ENCODE assay signal across 9 cellular contexts in the genomic region with DNA sequence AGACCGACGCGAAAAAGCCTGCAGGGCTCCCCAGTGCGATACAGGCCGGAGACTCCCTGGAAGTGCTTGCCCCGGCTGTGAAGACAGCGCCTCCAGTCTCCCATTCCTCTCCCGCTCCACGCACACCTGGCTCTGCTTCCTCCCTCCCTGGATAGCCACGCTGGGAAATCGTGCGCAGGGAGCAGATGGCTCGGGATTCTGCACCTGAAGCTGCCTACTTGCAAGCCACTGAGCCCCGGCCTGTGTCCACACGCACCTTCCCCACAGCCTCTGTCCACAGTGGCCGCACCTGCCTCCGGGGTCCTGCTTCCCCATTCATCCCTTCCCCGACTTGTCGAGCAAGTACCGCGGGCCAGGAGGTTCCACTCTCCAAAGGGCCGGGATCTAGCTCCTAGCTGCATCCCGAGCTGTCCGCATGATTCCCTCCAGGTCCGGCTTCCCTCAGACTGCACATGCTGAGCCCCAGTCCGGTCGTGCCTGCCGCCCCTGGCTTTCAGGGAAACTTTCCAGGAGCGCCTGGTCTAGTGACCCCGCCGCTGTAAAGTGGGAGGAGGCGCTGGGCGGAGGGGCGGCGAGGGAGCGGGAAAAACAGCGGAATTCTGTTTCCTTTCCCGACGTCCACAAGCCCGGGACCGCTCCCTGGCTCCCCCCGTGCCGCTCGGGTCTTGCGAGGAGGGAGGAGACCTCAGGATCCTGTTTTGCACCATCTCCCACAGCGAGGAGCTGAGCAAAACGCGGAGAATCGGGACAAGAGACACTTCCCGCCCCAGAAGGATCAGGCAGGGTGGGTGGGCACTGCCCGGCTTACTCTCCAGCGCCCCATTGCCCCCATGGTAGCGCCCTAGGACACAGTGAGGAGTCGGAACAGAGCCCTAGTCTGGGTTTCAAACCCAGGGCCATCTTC. TPM values are rescaled to one million over a fixed set of nuclear protein-coding genes. Genes with fewer than 3 reads are reported as not detected.
A peak's percentile ranks its signal among the peaks of the same experiment; 100 is the strongest.
DNase-seq lines count a peak whose midpoint lies in the region; ATAC-seq and TF ChIP-seq lines count a peak whose summit lies in the region.
"Had no signal": no experiment of that assay in that cellular context is flagged by ENCODE, and none has a peak within 500 bp of the region (broad histone marks: within the 10 kb centered on the region; RNA-seq: fewer than 3 reads in every experiment).

No MANE protein-coding gene starts in this region.

- no peak for TF ChIP-seq POLR2A in spleen (IDR thresholded peaks at IDR 0.05)

- peaks cover 74 to 76% of the 10 kb centered on the region in 2 donors for H3K27me3 Mint-ChIP-seq in effector memory CD8-positive, alpha-beta T cell

- H3K4me1 Mint-ChIP-seq in effector memory CD8-positive, alpha-beta T cell (ENCODE audit: low read depth in 2 of 2) = peaks cover 15% of the 10 kb centered on the region in 2 donors

- H3K36me3 Mint-ChIP-seq in effector memory CD8-positive, alpha-beta T cell (ENCODE audit: insufficient read depth) = peaks cover 2% of the 10 kb centered on the region

- no peak for ATAC-seq in GM18907 (IDR thresholded peaks at IDR 0.05; ENCODE audit: unreplicated experiment)
- ATAC-seq in effector memory CD8-positive, alpha-beta T cell (replicated peaks) = no peak

- peak overlapping the region; percentile 95 for H3K4me3 ChIP-seq in HUES64 (ENCODE audit: low read length)
- H3K4me3 ChIP-seq in kidney epithelial cell (ENCODE audit: low read depth, low read length) = peak overlapping the region; percentile 87
- H3K4me3 ChIP-seq in spleen = peak overlapping the region; percentile 52 to 84 (median 60)

- H3K9me3 Mint-ChIP-seq in effector memory CD8-positive, alpha-beta T cell = peaks cover 0 to 3% of the 10 kb centered on the region in 2 donors

- H3K9me3 ChIP-seq in HUES64 (ENCODE audit: insufficient read depth, low read depth, low read length) (no peaks in the 10 kb centered on the region), spleen (no peaks in the 10 kb centered on the region)

- H3K27me3 ChIP-seq in HUES64 (ENCODE audit: insufficient read depth, low read length) (no peaks in the 10 kb centered on the region), kidney epithelial cell (ENCODE audit: control insufficient read depth, insufficient read depth, low read length) (peaks cover 10% of the 10 kb centered on the region), spleen (replicated peaks in 1 of 7) (peaks cover 4 to 86% (median 40%) of the 10 kb centered on the region in 7 donors)

- in situ Hi-C loops in T47D (cut with HindIII; ENCODE audit: low pct_unique_long_range_greater_than_20kb, low sequenced_read_pairs) = no loop called here

- peak overlapping the region; percentile 91 for H3K9ac ChIP-seq in HUES64 (ENCODE audit: low read depth, low read length)

- H3K4me1 ChIP-seq in HUES64 (ENCODE audit: insufficient read depth, low read length) (peaks cover 47% of the 10 kb centered on the region), spleen (peaks cover 16 to 60% (median 46%) of the 10 kb centered on the region in 6 donors)

- intact Hi-C loops in spleen (cut with DNase I; ENCODE audit: low total_unique reads) = no loop called here

- DNase-seq in T47D (ENCODE audit: low read depth in 1 of 2, low spot score in 1 of 2) = peak; percentile 50 to 71
- DNase-seq in kidney epithelial cell (ENCODE audit: low read depth) = no peak
- DNase-seq in spleen = peak; percentile 82
- DNase-seq in effector memory CD8-positive, alpha-beta T cell = no peak
- no peak for DNase-seq in NOMO-1 treated with DMSO at 0.1 percent for 48 hours (lab: John Stamatoyannopoulos, UW; ENCODE audit: unreplicated experiment)

- peaks cover 41% of the 10 kb centered on the region for H3K36me3 ChIP-seq in HUES64 (ENCODE audit: insufficient read depth, low read length)
- H3K36me3 ChIP-seq in kidney epithelial cell (ENCODE audit: control insufficient read depth, insufficient read depth, low read length) = no peaks in the 10 kb centered on the region
- no peaks in the 10 kb centered on the region for H3K36me3 ChIP-seq in spleen

- H3K4me3 Mint-ChIP-seq in effector memory CD8-positive, alpha-beta T cell = no peak overlapping the region

- H3K27ac ChIP-seq in 22Rv1 (peak overlapping the region; percentile 100), HUES64 (ENCODE audit: low read depth, low read length) (peak overlapping the region; percentile 90), spleen (peak overlapping the region; percentile 39 to 87 (median 80))

- WGBS in HUES64 = under 1% methylated on average over 54 of the region's 54 CpGs
- 3 to 9% (median 6%) methylated on average over 38 to 54 of the region's 54 CpGs for WGBS in spleen, 5 donors

- 0 out of 2 replicates have a peak, but pooled peaks have one; percentile 16 for TF ChIP-seq CTCF in 22Rv1 (IDR thresholded peaks at IDR 0.05)
- TF ChIP-seq CTCF in kidney epithelial cell (IDR thresholded peaks at IDR 0.05; ENCODE audit: insufficient read depth, low read length, poor library complexity, severe bottlenecking) = no peak
- no peak for TF ChIP-seq CTCF in spleen (IDR thresholded peaks at IDR 0.05 in 8 of 11, conservative IDR thresholded peaks at IDR 0.05 in 3 of 11)

- no peak overlapping the region for H3K27ac Mint-ChIP-seq in effector memory CD8-positive, alpha-beta T cell

RNA-seq across cellular contexts. Expression of gene SEMA6A, which starts 2.0 kb away (rescaled TPM):
- polyA plus RNA-seq in HUES64 (2013, experiment 1 of 2) = 146 TPM
- polyA plus RNA-seq in HUES64 (2013, experiment 2 of 2) = 175 TPM
- 6.3 and 9.2 TPM in 2 replicates for total RNA-seq in kidney epithelial cell
- 10 to 100 TPM; 26.5 to 78.6 (median 42.4) TPM for total RNA-seq in spleen
- 1 to 10 TPM in 2 of 3 donors, under 1 TPM in 1; 0.88 to 2.0 (median 1.5) TPM for polyA plus RNA-seq in spleen
- total RNA-seq: activated CD8-positive, alpha-beta memory T cell treated with anti-CD3 and anti-CD28 coated beads for 36 hours had no signal

Comparison
In these comparisons a context has a peak if more than half of its experiments do, and no peak if none do; other contexts are left out.
1. DNase-seq: peak in T47D (2 of 2) and spleen (single experiment); none in kidney epithelial cell (single experiment), effector memory CD8-positive, alpha-beta T cell (0 of 3) and NOMO-1 treated with DMSO at 0.1 percent for 48 hours (single experiment).
2. Peak in every context shown above with its lines, with median percentiles within 50 percentile points of each other: H3K27ac ChIP-seq and H3K4me3 ChIP-seq.